10 cellular contexts compared by ENCODE assay signal in genomic region chr3:171838218-171838720, GRCh38. TPM values are rescaled to one million over a fixed set of nuclear protein-coding genes. Genes with fewer than 3 reads are reported as not detected.
DNase-seq lines count a peak whose midpoint lies in the region; ATAC-seq and TF ChIP-seq lines count a peak whose summit lies in the region.
"Had no signal": no experiment of that assay in that cellular context is flagged by ENCODE, and none has a peak within 500 bp of the region (broad histone marks: within the 10 kb centered on the region; RNA-seq: fewer than 3 reads in every experiment).

No MANE protein-coding gene starts in this region.

- peaks cover 22% of the 10 kb centered on the region for H3K4me1 Mint-ChIP-seq in GM23338
- peaks cover 0 to 2% (median 0%) of the 10 kb centered on the region in 4 donors for H3K4me1 Mint-ChIP-seq in naive thymus-derived CD8-positive, alpha-beta T cell

- no peak for TF ChIP-seq POLR2A in Peyer's patch (IDR thresholded peaks at IDR 0.05)

- H3K27me3 ChIP-seq in GM23338 (ENCODE audit: insufficient read depth): no peaks in the 10 kb centered on the region
- no peaks in the 10 kb centered on the region for H3K27me3 ChIP-seq in smooth muscle cell (ENCODE audit: low read depth)
- H3K27me3 ChIP-seq in Peyer's patch: no peaks in the 10 kb centered on the region

- no peak overlapping the region for H3K4me3 ChIP-seq in GM23338
- H3K4me3 ChIP-seq in smooth muscle cell: peak overlapping the region; percentile 25
- no peak overlapping the region for H3K4me3 ChIP-seq in Peyer's patch

- H3K4me1 ChIP-seq in GM23338 (ENCODE audit: insufficient read depth) (no peaks in the 10 kb centered on the region), smooth muscle cell (ENCODE audit: low read depth) (peaks cover 45% of the 10 kb centered on the region), Peyer's patch (peaks cover 0 to 19% (median 0%) of the 10 kb centered on the region in 4 donors)

- no peaks in the 10 kb centered on the region for H3K27me3 Mint-ChIP-seq in GM23338 (ENCODE audit: insufficient read depth, low read depth, poor library complexity)
- peaks cover 0 to 9% (median 4%) of the 10 kb centered on the region in 5 donors for H3K27me3 Mint-ChIP-seq in naive thymus-derived CD8-positive, alpha-beta T cell

- peak overlapping the region; percentile 58; the same call in 1 of the 2 replicates for H2AFZ ChIP-seq in GM23338
- peak overlapping the region; percentile 40 for H2AFZ ChIP-seq in smooth muscle cell (ENCODE audit: low read depth)

- H3K9me3 ChIP-seq in smooth muscle cell (replicated peaks; ENCODE audit: low read depth) (no peaks in the 10 kb centered on the region), Peyer's patch (no peaks in the 10 kb centered on the region)

- DNase-seq in GM23338 (ENCODE audit: low spot score): peak; percentile 25
- peak; percentile 90 for DNase-seq in amniotic epithelial cell (ENCODE audit: low read depth)
- DNase-seq in iPS-NIHi11 (ENCODE audit: low spot score): peak; percentile 13
- DNase-seq in smooth muscle cell (lab: John Stamatoyannopoulos, UW; ENCODE audit: unreplicated experiment): no peak
- DNase-seq in activated naive CD4-positive, alpha-beta T cell treated with anti-CD3 and anti-CD28 coated beads, Interleukin-2, amount 50 U/mL, for 72 hours (ENCODE audit: low spot score in 2 of 2): no peak
- no peak for DNase-seq in Peyer's patch
- DNase-seq in naive thymus-derived CD8-positive, alpha-beta T cell: no peak
- DNase-seq: activated CD4-positive, alpha-beta T cell treated with anti-CD3 and anti-CD28 coated beads for 1 hour had no signal

- H3K9me3 Mint-ChIP-seq in GM23338: no peaks in the 10 kb centered on the region
- H3K9me3 Mint-ChIP-seq in activated naive CD4-positive, alpha-beta T cell treated with anti-CD3 and anti-CD28 coated beads, Interleukin-2, amount 50 U/mL, for 72 hours: no peaks in the 10 kb centered on the region
- H3K9me3 Mint-ChIP-seq in naive thymus-derived CD8-positive, alpha-beta T cell: no peaks in the 10 kb centered on the region

- ATAC-seq in GM23338 (peak; percentile 78), GM21529 (IDR thresholded peaks at IDR 0.05; ENCODE audit: unreplicated experiment) (no peak)
- no peak for ATAC-seq in activated naive CD4-positive, alpha-beta T cell treated with anti-CD3 and anti-CD28 coated beads, Interleukin-2, amount 50 U/mL, for 72 hours
- ATAC-seq in naive thymus-derived CD8-positive, alpha-beta T cell: no peak

- no peak overlapping the region for H3K4me3 Mint-ChIP-seq in GM23338
- no peak overlapping the region for H3K4me3 Mint-ChIP-seq in naive thymus-derived CD8-positive, alpha-beta T cell

- H3K4me2 ChIP-seq in GM23338 (no peak overlapping the region), smooth muscle cell (peak overlapping the region; percentile 73)

- H3F3A ChIP-seq in GM23338 (replicated peaks; ENCODE audit: low read depth): no peaks in the 10 kb centered on the region
- H3F3A ChIP-seq in smooth muscle cell (ENCODE audit: low read depth): peaks cover 35% of the 10 kb centered on the region

- peak overlapping the region; percentile 56 for H3K27ac Mint-ChIP-seq in GM23338
- no peak overlapping the region for H3K27ac Mint-ChIP-seq in activated naive CD4-positive, alpha-beta T cell treated with anti-CD3 and anti-CD28 coated beads, Interleukin-2, amount 50 U/mL, for 72 hours
- peak overlapping the region in 1 of 10 donors; percentile 1 for H3K27ac Mint-ChIP-seq in naive thymus-derived CD8-positive, alpha-beta T cell

- POLR2A ChIA-PET in naive thymus-derived CD8-positive, alpha-beta T cell (lab: Charles Lee): no interaction called here

- H3K79me2 ChIP-seq in GM23338 (replicated peaks; ENCODE audit: insufficient read depth) (no peaks in the 10 kb centered on the region), smooth muscle cell (ENCODE audit: low read depth) (no peaks in the 10 kb centered on the region)

- 7% methylated on average over 6 of the region's 6 CpGs for WGBS in smooth muscle cell (ENCODE audit: low lambda C conversion rate)

- H4K20me1 ChIP-seq in GM23338 (replicated peaks; ENCODE audit: insufficient read depth) (no peaks in the 10 kb centered on the region), smooth muscle cell (ENCODE audit: low read depth) (no peaks in the 10 kb centered on the region)

- H3K36me3 Mint-ChIP-seq in GM23338 (ENCODE audit: low read depth): no peaks in the 10 kb centered on the region
- no peaks in the 10 kb centered on the region for H3K36me3 Mint-ChIP-seq in activated naive CD4-positive, alpha-beta T cell treated with anti-CD3 and anti-CD28 coated beads, Interleukin-2, amount 50 U/mL, for 72 hours
- no peaks in the 10 kb centered on the region for H3K36me3 Mint-ChIP-seq in naive thymus-derived CD8-positive, alpha-beta T cell

- TF ChIP-seq CTCF in GM23338 (conservative IDR thresholded peaks at IDR 0.05; ENCODE audit: low read depth in 2 of 2) (no peak), smooth muscle cell (IDR thresholded peaks at IDR 0.05; ENCODE audit: borderline replicate concordance, insufficient read depth, poor library complexity, severe bottlenecking) (no peak), Peyer's patch (IDR thresholded peaks at IDR 0.05) (no peak)

- H3K9me2 ChIP-seq in GM23338 (ENCODE audit: insufficient read depth): no peaks in the 10 kb centered on the region

- no peaks in the 10 kb centered on the region for H3K36me3 ChIP-seq in GM23338 (ENCODE audit: insufficient read depth)
- no peaks in the 10 kb centered on the region for H3K36me3 ChIP-seq in smooth muscle cell (ENCODE audit: low read depth)
- no peaks in the 10 kb centered on the region for H3K36me3 ChIP-seq in Peyer's patch

- peak overlapping the region; percentile 45 for H3K9ac ChIP-seq in smooth muscle cell (ENCODE audit: low read depth)

- no peak overlapping the region for H3K27ac ChIP-seq in GM23338 (ENCODE audit: low read depth)
- H3K27ac ChIP-seq in smooth muscle cell (ENCODE audit: low read depth): peak overlapping the region; percentile 81
- H3K27ac ChIP-seq in Peyer's patch: peak overlapping the region in 2 of 4 donors; percentile 25 to 71

TF ChIP-seq in GM23338, 12 proteins besides CTCF, POLR2A, EP300 and RAD21 (continues in another document):
- TF ChIP-seq ZNF114 (CRISPR knock-in tag; IDR thresholded peaks at IDR 0.05) (no peak), JUNB (IDR thresholded peaks at IDR 0.05; ENCODE audit: unreplicated experiment) (no peak), POLR2AphosphoS5 (IDR thresholded peaks at IDR 0.05; ENCODE audit: low read depth) (no peak), NANOG (IDR thresholded peaks at IDR 0.05; ENCODE audit: borderline replicate concordance) (no peak), REST (IDR thresholded peaks at IDR 0.05; ENCODE audit: unreplicated experiment) (no peak), ETS1 (IDR thresholded peaks at IDR 0.05) (no peak), CREB1 (CRISPR knock-in tag; IDR thresholded peaks at IDR 0.05; ENCODE audit: low read depth) (no peak), ZNF331 (CRISPR knock-in tag; IDR thresholded peaks at IDR 0.05; ENCODE audit: low read depth) (no peak)

RNA-seq across cellular contexts. Expression of gene TMEM212, which starts 4.9 kb away (rescaled TPM):
- total RNA-seq in GM23338 (2014; rRNA removed; shearing (Covaris generic)): not detected in 2 replicates
- polyA plus RNA-seq in GM23338 (2016; fragmentation: Nextera tagmentation; extraction: Ambion mirVana) (not detected in 2 replicates), smooth muscle cell (not detected in 2 replicates)
- total RNA-seq in smooth muscle cell (not detected in 2 replicates), Peyer's patch (not detected)
- total RNA-seq in activated naive CD4-positive, alpha-beta T cell treated with anti-CD3 and anti-CD28 coated beads, Interleukin-2, amount 50 U/mL, for 72 hours: not detected
- not detected for total RNA-seq in naive thymus-derived CD8-positive, alpha-beta T cell
- not detected for polyA plus RNA-seq in naive thymus-derived CD8-positive, alpha-beta T cell
- total RNA-seq: mononuclear cell had no signal

RNA-seq across cellular contexts. Expression of gene PLD1, which starts 28.0 kb away (rescaled TPM):
- 2.2 and 6.7 TPM in 2 replicates for total RNA-seq in GM23338 (2014; rRNA removed; shearing (Covaris generic))
- 1.4 and 2.0 TPM in 2 replicates for polyA plus RNA-seq in GM23338 (2016; fragmentation: Nextera tagmentation; extraction: Ambion mirVana)
- 33.8 and 36.1 TPM in 2 replicates for total RNA-seq in smooth muscle cell
- 15.2 and 15.6 TPM in 2 replicates for polyA plus RNA-seq in smooth muscle cell
- total RNA-seq in activated naive CD4-positive, alpha-beta T cell treated with anti-CD3 and anti-CD28 coated beads, Interleukin-2, amount 50 U/mL, for 72 hours: under 1 TPM; 0.32 to 0.89 TPM
- 100 to 1,000 TPM; 120 to 218 (median 187) TPM for total RNA-seq in Peyer's patch
- total RNA-seq in naive thymus-derived CD8-positive, alpha-beta T cell: under 1 TPM; 0.38 to 0.44 TPM
- not detected for polyA plus RNA-seq in naive thymus-derived CD8-positive, alpha-beta T cell

Comparison
In these comparisons a context has a peak if more than half of its experiments do, and no peak if none do; other contexts are left out.
1. DNase-seq: peak in GM23338 (single experiment), amniotic epithelial cell (single experiment) and iPS-NIHi11 (single experiment); none in smooth muscle cell (single experiment), activated naive CD4-positive, alpha-beta T cell treated with anti-CD3 and anti-CD28 coated beads, Interleukin-2, amount 50 U/mL, for 72 hours (0 of 2), Peyer's patch (0 of 3) and naive thymus-derived CD8-positive, alpha-beta T cell (0 of 10).